ENCODE assay signal across 17 cellular contexts in the genomic region with DNA sequence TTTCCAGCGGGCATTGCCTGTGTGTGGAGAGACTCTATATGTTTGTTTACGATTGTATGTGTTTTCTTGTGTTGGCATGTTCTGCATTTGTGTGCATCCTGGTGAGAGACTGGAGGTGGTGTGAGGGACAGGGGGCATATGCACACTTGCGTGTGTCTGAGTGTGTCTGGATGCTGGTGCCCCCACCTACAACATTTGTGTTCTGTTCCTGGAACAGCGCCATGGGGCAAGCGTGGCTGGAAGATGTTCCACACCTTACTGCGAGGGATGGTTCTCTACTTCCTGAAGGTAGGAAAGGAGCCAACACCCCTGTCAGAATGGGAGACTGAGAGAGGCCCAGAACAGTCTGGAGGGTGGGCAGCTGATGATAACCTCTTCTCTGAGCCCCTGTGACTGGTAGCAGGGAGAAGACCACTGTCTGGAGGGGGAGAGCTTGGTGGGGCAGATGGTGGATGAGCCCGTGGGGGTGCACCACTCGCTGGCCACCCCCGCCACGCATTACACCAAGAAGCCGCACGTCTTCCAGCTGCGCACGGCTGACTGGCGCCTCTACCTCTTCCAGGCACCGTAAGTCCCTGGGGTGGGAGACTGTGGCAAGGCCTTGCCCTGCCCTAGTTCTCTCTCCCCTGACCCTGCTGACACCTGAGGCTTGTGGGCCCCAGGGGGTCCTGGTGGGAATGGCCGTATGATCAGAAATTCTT. TPM values are rescaled to one million over a fixed set of nuclear protein-coding genes. Genes with fewer than 3 reads are reported as not detected.
DNase-seq lines count a peak whose midpoint lies in the region; ATAC-seq, FAIRE-seq and TF ChIP-seq lines count a peak whose summit lies in the region.
"Had no signal": no experiment of that assay in that cellular context is flagged by ENCODE, and none has a peak within 500 bp of the region (broad histone marks: within the 10 kb centered on the region; RNA-seq: fewer than 3 reads in every experiment).

No MANE protein-coding gene starts in this region.

- intact Hi-C loops in activated naive CD4-positive, alpha-beta T cell treated with anti-CD3 and anti-CD28 coated beads for 36 hours (cut with micrococcal nuclease): no loop called here
- intact Hi-C loops in HepG2 (cut with micrococcal nuclease; ENCODE audit: unreplicated experiment): loop anchor here (1.0 to 2.0 kb wide), 2 partner anchors 41 to 117 kb away; no protein-coding TSS in a partner anchor

- ATAC-seq in activated CD8-positive, alpha-beta T cell treated with anti-CD3 and anti-CD28 coated beads, Interleukin-2, amount 10 ng/mL, durations not matched to agents 7 days and 5 days: no peak
- no peak for ATAC-seq in HepG2
- no peak for ATAC-seq in stimulated activated memory B cell treated with anti-CD40 and anti-IgM and Interleukin-4, amounts not matched to agents 10 μg/mL and 1 μg/mL and 100 μg/mL, for 72 hours
- no peak for ATAC-seq in HG02938 (IDR thresholded peaks at IDR 0.05; ENCODE audit: unreplicated experiment)
- ATAC-seq: heart left ventricle had no signal

- TF ChIP-seq EP300 in HepG2 (IDR thresholded peaks at IDR 0.05; ENCODE audit: low read depth in 2 of 2, low read length in 2 of 2): no peak
- no peak for TF ChIP-seq EP300 in HepG2 (CRISPR knock-in tag; IDR thresholded peaks at IDR 0.05; ENCODE audit: borderline replicate concordance)

- POLR2A ChIA-PET in activated CD8-positive, alpha-beta T cell treated with anti-CD3 and anti-CD28 coated beads, Interleukin-2, amount 10 ng/mL, durations not matched to agents 7 days and 5 days (lab: Charles Lee): interaction anchor here (1.8 kb wide), 1 partner anchor 22 kb away, joined by 10 read pairs; no protein-coding TSS in a partner anchor
- POLR2A ChIA-PET in HepG2 (lab: Yijun Ruan, JAX): interaction anchor here (1.4 to 3.4 kb wide), 8 partner anchors 11 to 109 kb away, joined by 4 to 66 read pairs (median 12); partner anchors contain the start of gene IL1RN

- DNase-seq in activated naive CD4-positive, alpha-beta T cell treated with anti-CD3 and anti-CD28 coated beads for 36 hours: no peak
- no peak for DNase-seq in activated naive CD4-positive, alpha-beta T cell treated with anti-CD3 and anti-CD28 coated beads, Interleukin-2, amount 50 U/mL, for 16 hours
- DNase-seq in activated CD8-positive, alpha-beta T cell treated with anti-CD3 and anti-CD28 coated beads, Interleukin-2, amount 10 ng/mL, durations not matched to agents 7 days and 5 days: no peak
- DNase-seq in HepG2 (ENCODE audit: low spot score): no peak
- no peak for DNase-seq in NCI-H2029 treated with DMSO at 0.1 percent for 48 hours (lab: John Stamatoyannopoulos, UW)
- no peak for DNase-seq in GM12891 (ENCODE audit: insufficient read length, low spot score)
- DNase-seq: cortex of kidney, NCI-H1930, NCI-H524 treated with DMSO at 0.1 percent for 48 hours, PC-3, tibial artery had no signal

- TF ChIP-seq RAD21 in HepG2 (CRISPR knock-in tag; IDR thresholded peaks at IDR 0.05): no peak

- peak overlapping the region; percentile 80; the same call in 1 of the 2 replicates for H3K4me2 ChIP-seq in HepG2 (ENCODE audit: low read depth, low read length)

- peaks cover 26% of the 10 kb centered on the region for H3K4me1 Mint-ChIP-seq in activated naive CD4-positive, alpha-beta T cell treated with anti-CD3 and anti-CD28 coated beads for 36 hours (ENCODE audit: low read depth)
- H3K4me1 Mint-ChIP-seq in activated CD8-positive, alpha-beta T cell treated with anti-CD3 and anti-CD28 coated beads, Interleukin-2, amount 10 ng/mL, durations not matched to agents 7 days and 5 days (ENCODE audit: low read depth): peaks cover 57% of the 10 kb centered on the region
- peaks cover 5% of the 10 kb centered on the region for H3K4me1 Mint-ChIP-seq in stimulated activated memory B cell treated with anti-CD40 and anti-IgM and Interleukin-4, amounts not matched to agents 10 μg/mL and 1 μg/mL and 100 μg/mL, for 72 hours

- H3K9ac ChIP-seq in HepG2 (ENCODE audit: insufficient read depth, low read depth, low read length): no peak overlapping the region

- no peaks in the 10 kb centered on the region for H3K9me3 ChIP-seq in HepG2 (ENCODE audit: low read length)
- H3K9me3 ChIP-seq: esophagus muscularis mucosa, heart left ventricle, tibial artery had no signal

- in situ Hi-C loops in HepG2 (cut with HindIII; ENCODE audit: extremely low pct_ligation_motif_present, low pct_unique_long_range_greater_than_20kb): loop anchor here (5.0 kb wide), 2 partner anchors 60 to 115 kb away; no protein-coding TSS in a partner anchor

- CTCF ChIA-PET in activated naive CD4-positive, alpha-beta T cell treated with anti-CD3 and anti-CD28 coated beads for 36 hours (lab: Charles Lee): interaction anchor here (1.3 to 5.4 kb wide), 6 partner anchors 8 to 118 kb away, joined by 3 to 157 read pairs (median 14); no protein-coding TSS in a partner anchor
- CTCF ChIA-PET in activated CD8-positive, alpha-beta T cell treated with anti-CD3 and anti-CD28 coated beads, Interleukin-2, amount 10 ng/mL, durations not matched to agents 7 days and 5 days (lab: Charles Lee): interaction anchor here (1.3 to 20.6 kb wide), 7 partner anchors 17 to 122 kb away, joined by 3 to 325 read pairs (median 17); no protein-coding TSS in a partner anchor
- CTCF ChIA-PET in HepG2 (lab: Yijun Ruan, JAX; ENCODE audit: low intra/inter-chr PET ratio, low total read pairs): interaction anchor here (3.0 to 4.3 kb wide), 2 partner anchors 60 to 117 kb away, joined by 34 to 80 read pairs; no protein-coding TSS in a partner anchor

- no peaks in the 10 kb centered on the region for H4K20me1 ChIP-seq in HepG2 (ENCODE audit: insufficient read depth, low read length)

- no peaks in the 10 kb centered on the region; a peak in 1 of 5 replicates for H3K27me3 ChIP-seq in HepG2 (ENCODE audit: control insufficient read depth in 1 of 2, insufficient read depth in 2 of 2, low read length in 2 of 2)
- H3K27me3 ChIP-seq: esophagus muscularis mucosa, heart left ventricle, tibial artery had no signal

- no peaks in the 10 kb centered on the region; a peak in 1 of 5 replicates for H3K36me3 ChIP-seq in HepG2 (replicated peaks in 1 of 2; ENCODE audit: control insufficient read depth in 1 of 2, insufficient read depth in 2 of 2, low read length in 2 of 2)
- H3K36me3 ChIP-seq: esophagus muscularis mucosa had no signal

- H3K4me3 Mint-ChIP-seq in activated naive CD4-positive, alpha-beta T cell treated with anti-CD3 and anti-CD28 coated beads for 36 hours: no peak overlapping the region
- no peak overlapping the region for H3K4me3 Mint-ChIP-seq in activated CD8-positive, alpha-beta T cell treated with anti-CD3 and anti-CD28 coated beads, Interleukin-2, amount 10 ng/mL, durations not matched to agents 7 days and 5 days
- H3K4me3 Mint-ChIP-seq in stimulated activated memory B cell treated with anti-CD40 and anti-IgM and Interleukin-4, amounts not matched to agents 10 μg/mL and 1 μg/mL and 100 μg/mL, for 72 hours: no peak overlapping the region

- H3K79me2 ChIP-seq in HepG2 (ENCODE audit: insufficient read depth, low read length): no peaks in the 10 kb centered on the region

- no peaks in the 10 kb centered on the region for H3K9me3 Mint-ChIP-seq in activated naive CD4-positive, alpha-beta T cell treated with anti-CD3 and anti-CD28 coated beads for 36 hours
- no peaks in the 10 kb centered on the region for H3K9me3 Mint-ChIP-seq in activated CD8-positive, alpha-beta T cell treated with anti-CD3 and anti-CD28 coated beads, Interleukin-2, amount 10 ng/mL, durations not matched to agents 7 days and 5 days (ENCODE audit: insufficient read depth)
- H3K9me3 Mint-ChIP-seq in stimulated activated memory B cell treated with anti-CD40 and anti-IgM and Interleukin-4, amounts not matched to agents 10 μg/mL and 1 μg/mL and 100 μg/mL, for 72 hours: no peaks in the 10 kb centered on the region

- H3K4me3 ChIP-seq in HepG2 (replicated peaks in 1 of 3; ENCODE audit: insufficient read depth in 1 of 3, low read depth in 2 of 3, low read length in 3 of 3): no peak overlapping the region

- peaks cover 44% of the 10 kb centered on the region for H3K4me1 ChIP-seq in HepG2 (ENCODE audit: insufficient read depth, low read length)

- 70% methylated on average over 8 of the region's 17 CpGs for WGBS in HepG2 (ENCODE audit: low lambda C conversion rate)

- no peak overlapping the region for H3K27ac ChIP-seq in HepG2 (ENCODE audit: extremely low read length, insufficient read depth, low read length)
- H3K27ac ChIP-seq: heart left ventricle, SK-N-MC, tibial artery had no signal

- H3K36me3 Mint-ChIP-seq in activated naive CD4-positive, alpha-beta T cell treated with anti-CD3 and anti-CD28 coated beads for 36 hours (ENCODE audit: low read depth): peaks cover 53% of the 10 kb centered on the region
- peaks cover 91% of the 10 kb centered on the region for H3K36me3 Mint-ChIP-seq in activated CD8-positive, alpha-beta T cell treated with anti-CD3 and anti-CD28 coated beads, Interleukin-2, amount 10 ng/mL, durations not matched to agents 7 days and 5 days (ENCODE audit: low read depth)
- peaks cover 63% of the 10 kb centered on the region for H3K36me3 Mint-ChIP-seq in stimulated activated memory B cell treated with anti-CD40 and anti-IgM and Interleukin-4, amounts not matched to agents 10 μg/mL and 1 μg/mL and 100 μg/mL, for 72 hours

- no peak overlapping the region for H2AFZ ChIP-seq in HepG2 (ENCODE audit: low read length)

- no peak for FAIRE-seq in HepG2 (lab: Jason Lieb, UNC)
- FAIRE-seq in GM12891 (lab: Jason Lieb, UNC): no peak
- FAIRE-seq: G401.6 had no signal

- TF ChIP-seq POLR2A in HepG2 (IDR thresholded peaks at IDR 0.05; ENCODE audit: insufficient read depth in 1 of 2, low read depth in 2 of 2, low read length in 2 of 2): no peak
- no peak for TF ChIP-seq POLR2A in GM12891 (IDR thresholded peaks at IDR 0.05; ENCODE audit: low read depth, low read length)

- H3K27me3 Mint-ChIP-seq in activated naive CD4-positive, alpha-beta T cell treated with anti-CD3 and anti-CD28 coated beads for 36 hours (ENCODE audit: low read depth): no peaks in the 10 kb centered on the region
- H3K27me3 Mint-ChIP-seq in activated CD8-positive, alpha-beta T cell treated with anti-CD3 and anti-CD28 coated beads, Interleukin-2, amount 10 ng/mL, durations not matched to agents 7 days and 5 days (ENCODE audit: low read depth): no peaks in the 10 kb centered on the region
- H3K27me3 Mint-ChIP-seq in stimulated activated memory B cell treated with anti-CD40 and anti-IgM and Interleukin-4, amounts not matched to agents 10 μg/mL and 1 μg/mL and 100 μg/mL, for 72 hours: no peaks in the 10 kb centered on the region

- 0 out of 2 replicates have a peak, but pooled peaks have one; percentile 10 for TF ChIP-seq CTCF in HepG2 (CRISPR knock-in tag; IDR thresholded peaks at IDR 0.05)

- H3K27ac Mint-ChIP-seq in activated naive CD4-positive, alpha-beta T cell treated with anti-CD3 and anti-CD28 coated beads for 36 hours: peak overlapping the region; percentile 77
- H3K27ac Mint-ChIP-seq in activated CD8-positive, alpha-beta T cell treated with anti-CD3 and anti-CD28 coated beads, Interleukin-2, amount 10 ng/mL, durations not matched to agents 7 days and 5 days: peak overlapping the region; percentile 76
- peak overlapping the region; percentile 3 for H3K27ac Mint-ChIP-seq in stimulated activated memory B cell treated with anti-CD40 and anti-IgM and Interleukin-4, amounts not matched to agents 10 μg/mL and 1 μg/mL and 100 μg/mL, for 72 hours

- no TSS peak for BruUV-seq in HepG2 (replicated peaks; lab: Mats Ljungman, UMichigan)

RNA-seq across cellular contexts. Expression of gene PSD4, which starts 23.7 kb away (rescaled TPM):
- total RNA-seq in activated naive CD4-positive, alpha-beta T cell treated with anti-CD3 and anti-CD28 coated beads for 36 hours: 10 to 100 TPM; 85.9 to 87.4 TPM
- total RNA-seq in activated CD8-positive, alpha-beta T cell treated with anti-CD3 and anti-CD28 coated beads, Interleukin-2, amount 10 ng/mL, durations not matched to agents 7 days and 5 days: 100 to 1,000 TPM; 394 to 404 TPM
- total RNA-seq in HepG2 (2016; rRNA removed; fragmentation: Illumina TruSeq; extraction: Trizol): 8.6 and 9.4 TPM in 2 replicates
- 1.8 and 2.1 TPM in 2 replicates for total RNA-seq in HepG2 (2016; cell fraction: cytosol; rRNA removed; fragmentation: Illumina TruSeq; extraction: Trizol; ENCODE audit: low read depth)
- total RNA-seq in HepG2 (2016; cell fraction: insoluble cytoplasmic fraction; rRNA removed; fragmentation: Illumina TruSeq; extraction: Trizol): 6.4 and 9.6 TPM in 2 replicates
- total RNA-seq in HepG2 (2016; cell fraction: membrane; rRNA removed; fragmentation: Illumina TruSeq; extraction: Trizol): 4.3 and 5.2 TPM in 2 replicates
- 10.2 and 10.4 TPM in 2 replicates for total RNA-seq in HepG2 (2016; cell fraction: nucleus; rRNA removed; fragmentation: Illumina TruSeq; extraction: Trizol)
- polyA plus RNA-seq in HepG2 (2011; rRNA removed): 5.8 and 9.1 TPM in 2 replicates
- polyA plus RNA-seq in HepG2 (2011; cell fraction: cytosol; rRNA removed): 4.3 and 4.7 TPM in 2 replicates
- polyA plus RNA-seq in HepG2 (2011; cell fraction: nucleus; rRNA removed): 34.6 and 36.0 TPM in 2 replicates
- 9.7 and 12.9 TPM in 2 replicates for polyA plus RNA-seq in HepG2 (2012)
- polyA plus RNA-seq in HepG2 (2016; cell fraction: cytosol; fragmentation: Illumina TruSeq; extraction: Trizol; ENCODE audit: low read depth): 1.3 TPM in 2 replicates
- polyA plus RNA-seq in HepG2 (2016; cell fraction: insoluble cytoplasmic fraction; fragmentation: Illumina TruSeq; extraction: Trizol; ENCODE audit: low read depth): 4.3 and 6.8 TPM in 2 replicates
- 3.3 TPM in 2 replicates for polyA plus RNA-seq in HepG2 (2016; cell fraction: membrane; fragmentation: Illumina TruSeq; extraction: Trizol; ENCODE audit: low read depth)
- 14.7 and 15.0 TPM in 2 replicates for polyA plus RNA-seq in HepG2 (2016; cell fraction: nucleus; fragmentation: Illumina TruSeq; extraction: Trizol; ENCODE audit: insufficient read depth, low read depth)
- 3.6 and 13.9 TPM in 2 replicates for polyA minus RNA-seq in HepG2 (2011; rRNA and poly(A)+ RNA removed; ENCODE audit: low replicate concordance)
- 5.2 and 5.3 TPM in 2 replicates for polyA minus RNA-seq in HepG2 (2011; cell fraction: cytosol; rRNA and poly(A)+ RNA removed)
- 11.6 and 16.2 TPM in 2 replicates for polyA minus RNA-seq in HepG2 (2011; cell fraction: nucleus; rRNA and poly(A)+ RNA removed)
- 57.5 TPM for polyA plus RNA-seq in GM12891 (2012; ENCODE audit: low read depth, missing spikeins)

Comparison
In these comparisons a context has a peak if more than half of its experiments do, and no peak if none do; other contexts are left out.
1. H3K27ac Mint-ChIP-seq: peak in every context shown above with its lines; median percentile 77 in activated naive CD4-positive, alpha-beta T cell treated with anti-CD3 and anti-CD28 coated beads for 36 hours; 76 in activated CD8-positive, alpha-beta T cell treated with anti-CD3 and anti-CD28 coated beads, Interleukin-2, amount 10 ng/mL, durations not matched to agents 7 days and 5 days; 3 in stimulated activated memory B cell treated with anti-CD40 and anti-IgM and Interleukin-4, amounts not matched to agents 10 μg/mL and 1 μg/mL and 100 μg/mL, for 72 hours.
2. RNA of gene PSD4, which starts 23.7 kb away (total RNA-seq): 394 to 404 TPM in activated CD8-positive, alpha-beta T cell treated with anti-CD3 and anti-CD28 coated beads, Interleukin-2, amount 10 ng/mL, durations not matched to agents 7 days and 5 days; 85.9 to 87.4 TPM in activated naive CD4-positive, alpha-beta T cell treated with anti-CD3 and anti-CD28 coated beads for 36 hours and 1.8 to 10.4 TPM in HepG2; every median in the first group is over 4 times any median in the second.